8 cellular contexts compared by ENCODE assay signal in the genomic region with DNA sequence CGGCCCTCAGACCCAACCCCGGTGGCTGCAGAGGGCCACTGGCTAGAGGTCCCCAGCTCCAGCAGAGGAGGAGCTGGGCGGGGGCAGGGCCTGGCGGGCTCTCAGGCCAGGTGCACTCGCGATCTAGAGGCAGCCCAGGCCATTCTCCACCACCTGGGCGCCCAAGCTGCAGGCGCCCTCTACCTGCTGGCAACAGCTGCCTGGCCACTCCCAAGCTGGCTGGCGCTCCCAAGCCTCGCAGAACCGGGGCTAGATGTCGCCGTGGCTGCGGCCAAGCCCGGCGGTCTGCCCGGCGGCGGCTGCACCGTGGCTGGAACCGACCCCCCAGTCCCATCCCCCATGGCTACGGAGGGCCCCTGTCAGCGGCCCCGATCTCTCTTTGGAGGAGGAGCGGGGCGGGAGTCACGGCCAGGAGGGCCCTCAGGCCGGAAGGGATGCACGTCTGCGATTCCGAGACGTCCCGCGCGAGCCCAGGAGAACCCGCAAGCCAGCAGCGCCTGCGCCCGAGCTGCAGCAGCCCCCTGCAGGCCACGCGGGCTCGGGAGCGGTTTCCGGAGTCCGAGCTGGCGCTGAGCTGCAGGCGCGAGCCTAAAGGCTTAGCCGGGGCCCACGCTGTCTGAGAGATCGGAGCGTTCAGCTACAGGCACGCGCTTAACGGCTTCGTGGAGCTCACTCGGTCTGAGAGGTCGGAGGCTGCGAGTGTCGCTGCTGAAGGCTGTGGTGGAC. TPM values are rescaled to one million over a fixed set of nuclear protein-coding genes. Genes with fewer than 3 reads are reported as not detected.
DNase-seq lines count a peak whose midpoint lies in the region; ATAC-seq and TF ChIP-seq lines count a peak whose summit lies in the region.

No MANE protein-coding gene starts in this region.

- TF ChIP-seq CTCF in KMS-11 (conservative IDR thresholded peaks at IDR 0.05; ENCODE audit: low read depth, low read length) (peak; percentile 32), body of pancreas (IDR thresholded peaks at IDR 0.05) (peak in 4 of 7 experiments; percentile 27 to 35 (median 30))

- H2AFZ ChIP-seq in KMS-11 (ENCODE audit: low read depth), result peak overlapping the region; percentile 85

- peaks cover 14 to 22% (median 17%) of the 10 kb centered on the region in 3 donors for H3K4me1 Mint-ChIP-seq in T-cell

- H3K9me3 Mint-ChIP-seq in T-cell, result no peaks in the 10 kb centered on the region

- TF ChIP-seq POLR2A in body of pancreas (IDR thresholded peaks at IDR 0.05), result peak in 1 of 3 donors; percentile 5

- no peak overlapping the region for H3K27ac Mint-ChIP-seq in T-cell

- H3K36me3 Mint-ChIP-seq in T-cell, result no peaks in the 10 kb centered on the region

- POLR2A ChIA-PET in T-cell (lab: Charles Lee), result interaction anchor here in 1 of 2 donors (0.6 to 0.7 kb wide), 2 partner anchors 10 to 1365 kb away, joined by 3 read pairs; no protein-coding TSS in a partner anchor

- DNase-seq in EH (ENCODE audit: low read depth), result peak; percentile 72
- peak in 26 of 34 experiments; percentile 5 to 50 (median 24) for DNase-seq in T-cell
- DNase-seq in body of pancreas, result peak; percentile 63 to 77 (median 70)
- DNase-seq in SJCRH30, result no peak

- CTCF ChIA-PET in T-cell (lab: Charles Lee), result interaction anchor here in 1 of 2 donors (1.5 kb wide), 1 partner anchor 18 kb away, joined by 3 read pairs; no protein-coding TSS in a partner anchor

- no peak overlapping the region for H3K4me3 ChIP-seq in KMS-11 (IDR thresholded peaks at IDR 0.05; ENCODE audit: insufficient read depth, low read depth, low read length)
- no peak overlapping the region for H3K4me3 ChIP-seq in body of pancreas
- peak overlapping the region; percentile 42 for H3K4me3 ChIP-seq in iPS-18a (ENCODE audit: low read length)
- H3K4me3 ChIP-seq in skeletal muscle satellite cell (ENCODE audit: low read length), result peak overlapping the region; percentile 48
- H3K4me3 ChIP-seq in SJCRH30, result no peak overlapping the region

- no peak overlapping the region for H3K27ac ChIP-seq in KMS-11
- H3K27ac ChIP-seq in body of pancreas, result no peak overlapping the region
- H3K27ac ChIP-seq in iPS-18a (ENCODE audit: low read length), result no peak overlapping the region
- no peak overlapping the region for H3K27ac ChIP-seq in SJCRH30

- H3K4me1 ChIP-seq in KMS-11 (ENCODE audit: low read depth, poor library complexity, severe bottlenecking), result no peaks in the 10 kb centered on the region
- peaks cover 28% of the 10 kb centered on the region for H3K4me1 ChIP-seq in body of pancreas
- H3K4me1 ChIP-seq in iPS-18a (ENCODE audit: control insufficient read depth, low read depth, low read length), result no peaks in the 10 kb centered on the region
- H3K4me1 ChIP-seq in skeletal muscle satellite cell (ENCODE audit: control insufficient read depth, insufficient read depth, low read length), result peaks cover 8% of the 10 kb centered on the region
- H3K4me1 ChIP-seq in SJCRH30, result no peaks in the 10 kb centered on the region

- intact Hi-C loops in body of pancreas (cut with DNase I), result no loop called here

- H3K36me3 ChIP-seq in KMS-11 (ENCODE audit: insufficient read depth) (no peaks in the 10 kb centered on the region), body of pancreas (replicated peaks in 1 of 2; ENCODE audit: insufficient read depth in 1 of 2, low read depth in 2 of 2) (no peaks in the 10 kb centered on the region), iPS-18a (ENCODE audit: control insufficient read depth, low read depth, low read length) (no peaks in the 10 kb centered on the region), skeletal muscle satellite cell (ENCODE audit: insufficient read depth, low read length) (no peaks in the 10 kb centered on the region), SJCRH30 (no peaks in the 10 kb centered on the region)

- H3K79me2 ChIP-seq in KMS-11 (ENCODE audit: insufficient read depth, low read depth), result no peaks in the 10 kb centered on the region

- peak overlapping the region; percentile 63; the same call in 1 of the 2 replicates for H3K4me2 ChIP-seq in KMS-11
- peak overlapping the region; percentile 76 for H3K4me2 ChIP-seq in skeletal muscle satellite cell (ENCODE audit: low read length)

- H3K27me3 Mint-ChIP-seq in T-cell, result peaks cover 51% of the 10 kb centered on the region in 2 donors

- ATAC-seq in T-cell (replicated peaks in 1 of 4), result peak; percentile 55 to 66 (median 58)
- ATAC-seq in body of pancreas, result peak; percentile 83
- ATAC-seq in GM18907 (IDR thresholded peaks at IDR 0.05; ENCODE audit: unreplicated experiment), result no peak

- no peaks in the 10 kb centered on the region for H4K20me1 ChIP-seq in KMS-11 (ENCODE audit: insufficient read depth)

- no peaks in the 10 kb centered on the region for H3K9me3 ChIP-seq in body of pancreas
- no peaks in the 10 kb centered on the region for H3K9me3 ChIP-seq in iPS-18a (ENCODE audit: control insufficient read depth, low read depth, low read length)
- H3K9me3 ChIP-seq in skeletal muscle satellite cell (replicated peaks; ENCODE audit: low read length), result no peaks in the 10 kb centered on the region
- 0 out of 2 replicates have a peak, but pooled peaks cover 3% of the 10 kb centered on the region for H3K9me3 ChIP-seq in SJCRH30 (replicated peaks)

- H3K27me3 ChIP-seq in KMS-11 (ENCODE audit: insufficient read depth, low read depth) (peaks cover 8% of the 10 kb centered on the region; the same call in 1 of the 2 replicates), body of pancreas (peaks cover 0 to 41% of the 10 kb centered on the region in 2 donors), iPS-18a (ENCODE audit: control insufficient read depth, insufficient read depth, low read length) (peaks cover 100% of the 10 kb centered on the region), skeletal muscle satellite cell (ENCODE audit: control insufficient read depth, insufficient read depth, low read length) (peaks cover 95% of the 10 kb centered on the region), SJCRH30 (no peaks in the 10 kb centered on the region)

- 1% methylated on average over 51 of the region's 60 CpGs; no CpG with 5 or more reads in 1 of the 2 donors for WGBS in body of pancreas, 2 donors

- H3K4me3 Mint-ChIP-seq in T-cell, result peak overlapping the region; percentile 75 to 89 (median 80)

- peak overlapping the region; percentile 22; the same call in 1 of the 2 replicates for H3K9ac ChIP-seq in KMS-11
- no peak overlapping the region for H3K9ac ChIP-seq in iPS-18a (ENCODE audit: low read length)
- no peak overlapping the region for H3K9ac ChIP-seq in skeletal muscle satellite cell (ENCODE audit: low read depth, low read length)

RNA-seq across cellular contexts. Expression of a gene that starts 44.3 kb away (rescaled TPM):
- total RNA-seq in T-cell (10 to 100 TPM; 24.1 to 36.6 (median 30.6) TPM), body of pancreas (10 to 100 TPM; 16.1 to 16.8 TPM)
- 43.1 and 46.1 TPM in 2 replicates for total RNA-seq in skeletal muscle satellite cell (2012; rRNA removed)
- 64.6 and 65.1 TPM in 2 replicates for total RNA-seq in SJCRH30 (2014; rRNA removed; shearing (Covaris generic))

Comparison
In these comparisons a context has a peak if more than half of its experiments do, and no peak if none do; other contexts are left out.
1. DNase-seq: peak in EH (single experiment), T-cell (26 of 34) and body of pancreas (4 of 4); none in SJCRH30 (0 of 2).
2. H3K4me3 ChIP-seq: peak in iPS-18a (single experiment) and skeletal muscle satellite cell (single experiment); none in KMS-11 (single experiment), body of pancreas (0 of 2) and SJCRH30 (single experiment).